8 cellular contexts compared by ENCODE assay signal in genomic region chr14:100900837-100901390, GRCh38. TPM values are rescaled to one million over a fixed set of nuclear protein-coding genes. Genes with fewer than 3 reads are reported as not detected.
DNase-seq lines count a peak whose midpoint lies in the region; ATAC-seq and TF ChIP-seq lines count a peak whose summit lies in the region.

No MANE protein-coding gene starts in this region.

- H3K4me3 ChIP-seq in neural cell (ENCODE audit: low read length) = peak overlapping the region; percentile 7

- no peaks in the 10 kb centered on the region for H3K9me2 ChIP-seq in neural cell (ENCODE audit: insufficient read depth, low read length)

- H3K9ac ChIP-seq in neural cell (ENCODE audit: low read length) = peak overlapping the region; percentile 56

- peak; percentile 84 for TF ChIP-seq CTCF in neural cell (IDR thresholded peaks at IDR 0.05; ENCODE audit: poor library complexity, severe bottlenecking)

- H3K27ac ChIP-seq in cingulate gyrus (ENCODE audit: low read depth, low read length) (peak overlapping the region; percentile 19), neural cell (ENCODE audit: low read length) (peak overlapping the region; percentile 72)

- H3K36me3 Mint-ChIP-seq in activated T-cell treated with anti-CD3 and anti-CD28 coated beads, Interleukin-2, amount 50 U/mL, for 24 hours (ENCODE audit: low read depth) = no peaks in the 10 kb centered on the region

- TF ChIP-seq RAD21 in neural cell (conservative IDR thresholded peaks at IDR 0.05) = peak; percentile 89

- no peaks in the 10 kb centered on the region for H3K36me3 ChIP-seq in neural cell (ENCODE audit: insufficient read depth, low read length)

- no peaks in the 10 kb centered on the region for H3K9me3 Mint-ChIP-seq in activated T-cell treated with anti-CD3 and anti-CD28 coated beads, Interleukin-2, amount 50 U/mL, for 24 hours

- TF ChIP-seq EP300 in neural cell (conservative IDR thresholded peaks at IDR 0.05; ENCODE audit: poor library complexity, severe bottlenecking) = no peak

- no peak overlapping the region for H3K4me2 ChIP-seq in neural cell (ENCODE audit: low read length)

- H3F3A ChIP-seq in neural cell (ENCODE audit: insufficient read depth, low read length, poor library complexity, severe bottlenecking) = no peaks in the 10 kb centered on the region

- no peak overlapping the region for H3K4me3 Mint-ChIP-seq in activated T-cell treated with anti-CD3 and anti-CD28 coated beads, Interleukin-2, amount 50 U/mL, for 24 hours

- no peak for ATAC-seq in GM19035 (IDR thresholded peaks at IDR 0.05; ENCODE audit: unreplicated experiment)
- no peak for ATAC-seq in GM21528 (IDR thresholded peaks at IDR 0.05; ENCODE audit: low FRiP score, unreplicated experiment)

- H4K20me1 ChIP-seq in neural cell (ENCODE audit: insufficient read depth) = no peaks in the 10 kb centered on the region

- no peak overlapping the region for H3K27ac Mint-ChIP-seq in activated T-cell treated with anti-CD3 and anti-CD28 coated beads, Interleukin-2, amount 50 U/mL, for 24 hours

- H3K79me2 ChIP-seq in neural cell (replicated peaks; ENCODE audit: insufficient read depth, low read length) = no peaks in the 10 kb centered on the region

- no peaks in the 10 kb centered on the region for H3K4me1 Mint-ChIP-seq in activated T-cell treated with anti-CD3 and anti-CD28 coated beads, Interleukin-2, amount 50 U/mL, for 24 hours (ENCODE audit: low read depth)

- peaks cover 89% of the 10 kb centered on the region for H3K27me3 Mint-ChIP-seq in activated T-cell treated with anti-CD3 and anti-CD28 coated beads, Interleukin-2, amount 50 U/mL, for 24 hours

- no peaks in the 10 kb centered on the region for H3K27me3 ChIP-seq in neural cell (ENCODE audit: insufficient read depth, low read depth, low read length)

- no peak overlapping the region for H2AFZ ChIP-seq in neural cell (ENCODE audit: low read depth, low read length)

- DNase-seq in activated T-cell treated with anti-CD3 and anti-CD28 coated beads, Interleukin-2, amount 50 U/mL, for 24 hours = peak; percentile 30
- no peak for DNase-seq in activated T-cell treated with anti-CD3 and anti-CD28 coated beads, Interleukin-2, amount 50 U/mL, for 1 hour
- DNase-seq in NCI-H2171 treated with DMSO at 0.1 percent for 48 hours (lab: John Stamatoyannopoulos, UW) (peak; percentile 56), NCI-H1105 (lab: John Stamatoyannopoulos, UW) (no peak)

- no peaks in the 10 kb centered on the region for H3K9me3 ChIP-seq in neural cell (ENCODE audit: low read length)

TF ChIP-seq in neural cell, 6 proteins besides CTCF, POLR2A, EP300 and RAD21:
- TF ChIP-seq MXI1 (conservative IDR thresholded peaks at IDR 0.05; ENCODE audit: poor library complexity, severe bottlenecking) = no peak
- no peak for TF ChIP-seq EZH2 (IDR thresholded peaks at IDR 0.05; ENCODE audit: borderline replicate concordance, insufficient read depth, low read length, poor library complexity, severe bottlenecking)
- TF ChIP-seq SMC3 (conservative IDR thresholded peaks at IDR 0.05; ENCODE audit: poor library complexity) = peak; percentile 92
- TF ChIP-seq REST (IDR thresholded peaks at IDR 0.05; ENCODE audit: borderline replicate concordance) = no peak

RNA-seq across cellular contexts. Expression of gene RTL1, which starts 2.6 kb away (rescaled TPM):
- 0.20 TPM in 1 of 2 replicates, not detected in the other for polyA plus RNA-seq in neural cell
- 0.23 TPM in 1 of 2 replicates, not detected in the other for polyA minus RNA-seq in neural cell

Comparison
In these comparisons a context has a peak if more than half of its experiments do, and no peak if none do; other contexts are left out.
1. DNase-seq: peak in activated T-cell treated with anti-CD3 and anti-CD28 coated beads, Interleukin-2, amount 50 U/mL, for 24 hours (single experiment) and NCI-H2171 treated with DMSO at 0.1 percent for 48 hours (single experiment); none in activated T-cell treated with anti-CD3 and anti-CD28 coated beads, Interleukin-2, amount 50 U/mL, for 1 hour (single experiment) and NCI-H1105 (single experiment).